ENCODE assay signal across 8 cellular contexts in genomic region chr11:32960553-32961164, GRCh38. TPM values are rescaled to one million over a fixed set of nuclear protein-coding genes. Genes with fewer than 3 reads are reported as not detected.
DNase-seq lines count a peak whose midpoint lies in the region; ATAC-seq and FAIRE-seq lines count a peak whose summit lies in the region.

No MANE protein-coding gene starts in this region.

- no peak for ATAC-seq in activated T-helper 17 cell treated with anti-CD3 and anti-CD28 coated beads, Interleukin-2, amount 50 U/mL, for 72 hours (replicated peaks)
- no peak for ATAC-seq in HG03095 (IDR thresholded peaks at IDR 0.05; ENCODE audit: unreplicated experiment)

- FAIRE-seq in HTR-8/SVneo (lab: Jason Lieb, UNC), result no peak

- no peaks in the 10 kb centered on the region for H3K4me1 Mint-ChIP-seq in activated T-helper 17 cell treated with anti-CD3 and anti-CD28 coated beads, Interleukin-2, amount 50 U/mL, for 72 hours
- peaks cover 2% of the 10 kb centered on the region for H3K4me1 Mint-ChIP-seq in activated CD4-positive, alpha-beta T cell treated with anti-CD3 and anti-CD28 coated beads, Interleukin-2, amount 10 ng/mL, durations not matched to agents 7 days and 5 days

- DNase-seq in DMS53 (lab: John Stamatoyannopoulos, UW) (peak; percentile 61), HTR-8/SVneo (ENCODE audit: insufficient read length, low spot score) (peak; percentile 37), SHP77 treated with DMSO at 0.1 percent for 48 hours (lab: John Stamatoyannopoulos, UW) (peak; percentile 26), fibroblast of peridontal ligament (ENCODE audit: extremely low read depth) (peak; percentile 83), renal cortical epithelial cell (ENCODE audit: low read depth) (peak; percentile 66)
- no peak for DNase-seq in activated CD4-positive, alpha-beta T cell treated with anti-CD3 and anti-CD28 coated beads, Interleukin-2, amount 10 ng/mL, durations not matched to agents 7 days and 5 days

- no peak overlapping the region for H3K4me3 Mint-ChIP-seq in activated T-helper 17 cell treated with anti-CD3 and anti-CD28 coated beads, Interleukin-2, amount 50 U/mL, for 72 hours
- H3K4me3 Mint-ChIP-seq in activated CD4-positive, alpha-beta T cell treated with anti-CD3 and anti-CD28 coated beads, Interleukin-2, amount 10 ng/mL, durations not matched to agents 7 days and 5 days, result no peak overlapping the region

- H3K9me3 Mint-ChIP-seq in activated T-helper 17 cell treated with anti-CD3 and anti-CD28 coated beads, Interleukin-2, amount 50 U/mL, for 72 hours, result no peaks in the 10 kb centered on the region
- no peaks in the 10 kb centered on the region for H3K9me3 Mint-ChIP-seq in activated CD4-positive, alpha-beta T cell treated with anti-CD3 and anti-CD28 coated beads, Interleukin-2, amount 10 ng/mL, durations not matched to agents 7 days and 5 days

- POLR2A ChIA-PET in activated CD4-positive, alpha-beta T cell treated with anti-CD3 and anti-CD28 coated beads, Interleukin-2, amount 10 ng/mL, durations not matched to agents 7 days and 5 days (lab: Charles Lee), result no interaction called here

- H3K36me3 Mint-ChIP-seq in activated T-helper 17 cell treated with anti-CD3 and anti-CD28 coated beads, Interleukin-2, amount 50 U/mL, for 72 hours (ENCODE audit: low read depth), result peaks cover 33% of the 10 kb centered on the region
- peaks cover 20% of the 10 kb centered on the region for H3K36me3 Mint-ChIP-seq in activated CD4-positive, alpha-beta T cell treated with anti-CD3 and anti-CD28 coated beads, Interleukin-2, amount 10 ng/mL, durations not matched to agents 7 days and 5 days (ENCODE audit: low read depth)

- H3K27me3 Mint-ChIP-seq in activated T-helper 17 cell treated with anti-CD3 and anti-CD28 coated beads, Interleukin-2, amount 50 U/mL, for 72 hours, result no peaks in the 10 kb centered on the region
- no peaks in the 10 kb centered on the region for H3K27me3 Mint-ChIP-seq in activated CD4-positive, alpha-beta T cell treated with anti-CD3 and anti-CD28 coated beads, Interleukin-2, amount 10 ng/mL, durations not matched to agents 7 days and 5 days

- no peak overlapping the region for H3K27ac Mint-ChIP-seq in activated T-helper 17 cell treated with anti-CD3 and anti-CD28 coated beads, Interleukin-2, amount 50 U/mL, for 72 hours
- H3K27ac Mint-ChIP-seq in activated CD4-positive, alpha-beta T cell treated with anti-CD3 and anti-CD28 coated beads, Interleukin-2, amount 10 ng/mL, durations not matched to agents 7 days and 5 days, result no peak overlapping the region

- CTCF ChIA-PET in activated CD4-positive, alpha-beta T cell treated with anti-CD3 and anti-CD28 coated beads, Interleukin-2, amount 10 ng/mL, durations not matched to agents 7 days and 5 days (lab: Charles Lee), result interaction anchor here (0.7 to 1.1 kb wide), 2 partner anchors 104 to 105 kb away, joined by 3 read pairs; no protein-coding TSS in a partner anchor

RNA-seq across cellular contexts. Expression of gene DEPDC7, which starts 55.0 kb away (rescaled TPM):
- total RNA-seq in renal cortical epithelial cell, result 3.3 and 7.0 TPM in 2 replicates
- total RNA-seq in activated T-helper 17 cell treated with anti-CD3 and anti-CD28 coated beads, Interleukin-2, amount 50 U/mL, for 72 hours, result 1 to 10 TPM in 1 of 2 donors, under 1 TPM in 1; 0.41 to 2.0 TPM
- total RNA-seq in activated CD4-positive, alpha-beta T cell treated with anti-CD3 and anti-CD28 coated beads, Interleukin-2, amount 10 ng/mL, durations not matched to agents 7 days and 5 days, result 1 to 10 TPM; 1.6 TPM
